ENCODE assay signal across 24 cellular contexts in the genomic region with DNA sequence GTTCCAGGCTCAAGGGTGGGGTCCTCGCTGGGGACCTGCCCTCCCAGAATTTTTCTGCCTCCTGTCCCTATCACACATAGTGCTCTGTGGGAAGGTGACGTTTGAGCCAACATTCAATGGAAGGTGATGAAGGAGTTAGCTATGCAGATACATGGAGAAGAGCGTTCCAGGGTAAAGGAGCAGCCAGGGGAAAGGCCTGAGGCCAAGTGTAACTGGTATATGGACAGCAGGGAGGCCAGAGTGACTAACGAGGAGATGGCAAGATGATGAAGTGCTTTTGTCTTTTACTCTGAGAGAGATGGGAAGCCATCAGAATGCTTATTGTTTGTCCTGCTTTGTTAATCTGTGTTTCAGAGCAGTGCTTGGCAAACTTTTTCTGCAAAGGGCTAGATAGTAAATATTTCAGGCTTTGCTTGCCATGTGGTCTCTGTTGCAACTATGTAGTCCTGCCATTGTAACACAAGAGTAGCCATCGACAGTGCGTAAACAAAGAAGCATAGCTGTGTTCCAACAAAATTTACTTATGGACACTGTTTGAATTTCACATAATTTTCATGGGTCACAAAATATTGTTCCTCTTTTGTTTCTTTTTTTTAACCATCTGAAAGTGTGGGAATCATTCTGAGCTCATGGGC. TPM values are rescaled to one million over a fixed set of nuclear protein-coding genes. Genes with fewer than 3 reads are reported as not detected.
DNase-seq lines count a peak whose midpoint lies in the region; ATAC-seq, FAIRE-seq and TF ChIP-seq lines count a peak whose summit lies in the region.
"Had no signal": no experiment of that assay in that cellular context is flagged by ENCODE, and none has a peak within 500 bp of the region (broad histone marks: within the 10 kb centered on the region; RNA-seq: fewer than 3 reads in every experiment).

No MANE protein-coding gene starts in this region.

- H3K4me1 Mint-ChIP-seq in Caco-2 (ENCODE audit: low read depth, unreplicated experiment): peaks cover 34% of the 10 kb centered on the region
- no peaks in the 10 kb centered on the region for H3K4me1 Mint-ChIP-seq in astrocyte (ENCODE audit: low read depth, unreplicated experiment)
- H3K4me1 Mint-ChIP-seq: CD4-positive, CD25-positive, alpha-beta regulatory T cell had no signal

- no peak overlapping the region for H3K4me3 ChIP-seq in Caco-2 (ENCODE audit: low read depth, low read length)
- H3K4me3 ChIP-seq in GM23248: no peak overlapping the region
- H3K4me3 ChIP-seq in astrocyte (ENCODE audit: insufficient read depth, low read depth, low read length): no peak overlapping the region
- no peak overlapping the region for H3K4me3 ChIP-seq in neutrophil (ENCODE audit: low read depth in 1 of 2, low read length in 1 of 2)
- H3K4me3 ChIP-seq: GM12878 had no signal

- in situ Hi-C loops in GM23248 (cut with MboI): no loop called here

- peak overlapping the region; percentile 92 for H3K27ac Mint-ChIP-seq in Caco-2 (ENCODE audit: unreplicated experiment)
- no peak overlapping the region for H3K27ac Mint-ChIP-seq in astrocyte (ENCODE audit: unreplicated experiment)
- H3K27ac Mint-ChIP-seq: B cell had no signal

- H4K20me1 ChIP-seq in GM23248 (ENCODE audit: insufficient read depth) (no peaks in the 10 kb centered on the region), astrocyte (ENCODE audit: insufficient read depth, low read length) (no peaks in the 10 kb centered on the region)

- H3K27ac ChIP-seq in GM23248 (no peak overlapping the region), astrocyte (ENCODE audit: low read depth, low read length) (no peak overlapping the region), neutrophil (peak overlapping the region; percentile 70)
- H3K27ac ChIP-seq: KMS-11 had no signal

- POLR2A ChIA-PET in Caco-2 (lab: Charles Lee): no interaction called here

- H3K4me2 ChIP-seq in GM23248 (ENCODE audit: unreplicated experiment) (no peak overlapping the region), astrocyte (ENCODE audit: low read length) (no peak overlapping the region)
- H3K4me2 ChIP-seq: KMS-11, SK-N-SH had no signal

- H2AFZ ChIP-seq in GM23248 (no peak overlapping the region), astrocyte (ENCODE audit: low read depth, low read length) (no peak overlapping the region)

- H3K27me3 Mint-ChIP-seq in Caco-2 (ENCODE audit: insufficient read depth, unreplicated experiment): no peaks in the 10 kb centered on the region
- peaks cover 7% of the 10 kb centered on the region for H3K27me3 Mint-ChIP-seq in astrocyte (ENCODE audit: low read depth, unreplicated experiment)

- intact Hi-C loops in Caco-2 (cut with micrococcal nuclease; ENCODE audit: unreplicated experiment): no loop called here

- CTCF ChIA-PET in Caco-2 (lab: Charles Lee): no interaction called here

- DNase-seq in Caco-2 (no peak), GM23248 (peak; percentile 9), astrocyte (ENCODE audit: low read depth) (peak; percentile 28), NOMO-1 treated with dmso at 0.1 percent for 144 hours (lab: John Stamatoyannopoulos, UW; ENCODE audit: unreplicated experiment) (no peak)
- no peak for DNase-seq in stimulated activated CD4-positive, alpha-beta T cell treated with anti-CD3 and anti-CD28 coated beads, Interleukin-4, amount 100 ng/mL, for 24 hours
- DNase-seq: CD4-positive, CD25-positive, alpha-beta regulatory T cell; COR-L47; DMS53; GDM1; GOT3; NCI-H1092 treated with DMSO at 0.1 percent for 48 hours; NCI-H1694; NCI-H2081 treated with DMSO at 0.1 percent for 48 hours; NCI-H446 treated with DMSO at 0.1 percent for 48 hours; NCI-H69; SHP77 treated with DMSO at 0.1 percent for 48 hours; SK-N-SH had no signal

- H3K9ac ChIP-seq in GM23248 (no peak overlapping the region), astrocyte (ENCODE audit: low read length) (no peak overlapping the region)
- H3K9ac ChIP-seq: KMS-11, SK-N-SH had no signal

- no TSS peak for BruUV-seq in Caco-2 (replicated peaks; lab: Mats Ljungman, UMichigan)

- no peak for ATAC-seq in GM21576 (IDR thresholded peaks at IDR 0.05; ENCODE audit: unreplicated experiment)
- ATAC-seq in GM21360 (IDR thresholded peaks at IDR 0.05; ENCODE audit: unreplicated experiment): no peak
- ATAC-seq: GM12878 had no signal

- H3K27me3 ChIP-seq in Caco-2 (replicated peaks; ENCODE audit: control insufficient read depth, insufficient read depth, low read length): no peaks in the 10 kb centered on the region
- H3K27me3 ChIP-seq in GM23248 (replicated peaks; ENCODE audit: insufficient read depth): peaks cover 18% of the 10 kb centered on the region; the same call in 1 of the 2 replicates
- peaks cover 2% of the 10 kb centered on the region for H3K27me3 ChIP-seq in astrocyte (ENCODE audit: insufficient read depth, low read length)
- H3K27me3 ChIP-seq in neutrophil: no peaks in the 10 kb centered on the region

- H3K36me3 ChIP-seq in Caco-2 (ENCODE audit: control insufficient read depth, insufficient read depth, low read length): no peaks in the 10 kb centered on the region
- no peaks in the 10 kb centered on the region for H3K36me3 ChIP-seq in GM23248 (ENCODE audit: low read depth)
- H3K36me3 ChIP-seq in astrocyte (ENCODE audit: insufficient read depth, low read length): no peaks in the 10 kb centered on the region
- H3K36me3 ChIP-seq in neutrophil: no peaks in the 10 kb centered on the region

- H3K9me3 Mint-ChIP-seq in Caco-2 (ENCODE audit: unreplicated experiment) (peaks cover 10% of the 10 kb centered on the region), astrocyte (ENCODE audit: unreplicated experiment) (peaks cover 7% of the 10 kb centered on the region)

- H3F3A ChIP-seq in GM23248 (ENCODE audit: insufficient read depth): no peaks in the 10 kb centered on the region

- H3K9me2 ChIP-seq in GM23248 (ENCODE audit: insufficient read depth): no peaks in the 10 kb centered on the region
- H3K9me2 ChIP-seq: SK-N-SH had no signal

- 48 to 57% methylated on average over 6 of the region's 6 CpGs for WGBS in GM23248 (ENCODE audit: low coverage in 1 of 2, low lambda C conversion rate in 2 of 2, missing lambda C conversion rate in 2 of 2), 2 experiments

- H3K4me3 Mint-ChIP-seq in Caco-2 (ENCODE audit: unreplicated experiment) (no peak overlapping the region), astrocyte (ENCODE audit: unreplicated experiment) (no peak overlapping the region)
- H3K4me3 Mint-ChIP-seq: B cell; CD4-positive, CD25-positive, alpha-beta regulatory T cell had no signal

- H3K4me1 ChIP-seq in Caco-2: peaks cover 43% of the 10 kb centered on the region
- H3K4me1 ChIP-seq in GM23248 (ENCODE audit: insufficient read depth): no peaks in the 10 kb centered on the region
- H3K4me1 ChIP-seq in astrocyte (ENCODE audit: insufficient read depth, low read length): no peaks in the 10 kb centered on the region
- peaks cover 49 to 65% of the 10 kb centered on the region in 2 experiments for H3K4me1 ChIP-seq in neutrophil (ENCODE audit: control insufficient read depth in 1 of 2, insufficient read depth in 1 of 2, low read depth in 1 of 2, low read length in 1 of 2)

- no peaks in the 10 kb centered on the region for H3K79me2 ChIP-seq in GM23248 (ENCODE audit: insufficient read depth)
- no peaks in the 10 kb centered on the region for H3K79me2 ChIP-seq in astrocyte (ENCODE audit: insufficient read depth, low read length)

- TF ChIP-seq CTCF in Caco-2 (IDR thresholded peaks at IDR 0.05; ENCODE audit: insufficient read depth in 1 of 2, low read depth in 1 of 2, low read length in 1 of 2, severe bottlenecking in 1 of 2, unreplicated experiment in 1 of 2): no peak
- no peak for TF ChIP-seq CTCF in astrocyte (IDR thresholded peaks at IDR 0.05; ENCODE audit: insufficient read depth, low read depth, low read length)
- no peak for TF ChIP-seq CTCF in neutrophil (IDR thresholded peaks at IDR 0.05)

- H3K9me3 ChIP-seq in Caco-2: no peaks in the 10 kb centered on the region
- H3K9me3 ChIP-seq in GM23248 (ENCODE audit: low read depth): no peaks in the 10 kb centered on the region
- H3K9me3 ChIP-seq in astrocyte (ENCODE audit: insufficient read depth, low read depth, low read length): no peaks in the 10 kb centered on the region
- H3K9me3 ChIP-seq in neutrophil: no peaks in the 10 kb centered on the region
- H3K9me3 ChIP-seq: SK-N-SH had no signal

- FAIRE-seq in astrocyte (lab: Jason Lieb, UNC): no peak
- FAIRE-seq: GM12878, GM19239 had no signal

- peaks cover 6% of the 10 kb centered on the region for H3K36me3 Mint-ChIP-seq in Caco-2 (ENCODE audit: insufficient read depth, unreplicated experiment)
- H3K36me3 Mint-ChIP-seq in astrocyte (ENCODE audit: low read depth, unreplicated experiment): peaks cover under 1% of the 10 kb centered on the region
- H3K36me3 Mint-ChIP-seq: CD4-positive, CD25-positive, alpha-beta regulatory T cell had no signal

RNA-seq across cellular contexts. Expression of a gene that starts 25.9 kb away (rescaled TPM):
- 43.1 and 48.0 TPM in 2 replicates for total RNA-seq in Caco-2 (2022)
- 10.9 and 14.8 TPM in 2 replicates for total RNA-seq in GM23248 (2014; rRNA removed; shearing (Covaris generic))
- 32.3 and 34.4 TPM in 2 replicates for polyA plus RNA-seq in GM23248 (2016; fragmentation: Nextera tagmentation; extraction: Ambion mirVana)
- total RNA-seq in astrocyte: 30.2 and 32.0 TPM in 2 replicates

Comparison
In these comparisons a context has a peak if more than half of its experiments do, and no peak if none do; other contexts are left out.
1. DNase-seq: peak in GM23248 (single experiment) and astrocyte (single experiment); none in Caco-2 (0 of 2), stimulated activated CD4-positive, alpha-beta T cell treated with anti-CD3 and anti-CD28 coated beads, Interleukin-4, amount 100 ng/mL, for 24 hours (single experiment) and NOMO-1 treated with dmso at 0.1 percent for 144 hours (single experiment).